10 cellular contexts compared by ENCODE assay signal in the genomic region with DNA sequence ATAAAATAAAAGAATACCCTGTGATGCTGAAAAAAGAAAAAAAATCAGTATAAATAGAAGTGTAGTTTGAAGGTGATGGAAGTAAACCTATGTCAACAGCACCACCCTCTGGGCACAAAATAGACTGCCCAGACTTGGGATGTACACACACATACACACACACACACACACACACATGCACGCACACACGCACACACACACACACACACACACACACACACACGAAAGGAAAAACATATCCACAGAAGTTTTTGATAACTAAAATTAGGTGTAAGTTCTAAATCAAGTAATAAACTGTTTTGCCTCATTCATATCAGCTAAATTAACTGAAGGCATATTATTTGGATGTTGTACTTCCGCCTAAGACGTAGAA. TPM values are rescaled to one million over a fixed set of nuclear protein-coding genes. Genes with fewer than 3 reads are reported as not detected.
A peak's percentile ranks its signal among the peaks of the same experiment; 100 is the strongest.
DNase-seq lines count a peak whose midpoint lies in the region; FAIRE-seq and TF ChIP-seq lines count a peak whose summit lies in the region.
"Had no signal": no experiment of that assay in that cellular context is flagged by ENCODE, and none has a peak within 500 bp of the region (broad histone marks: within the 10 kb centered on the region; RNA-seq: fewer than 3 reads in every experiment).

No MANE protein-coding gene starts in this region.

- no peaks in the 10 kb centered on the region for H3K27me3 ChIP-seq in astrocyte (ENCODE audit: insufficient read depth, low read length)
- H3K27me3 ChIP-seq: BLaER1 treated with 17β-estradiol and CSF1 and Interleukin-3, amounts not matched to agents 10 nM and 100 nM had no signal

- H3K36me3 ChIP-seq in HEK293 (ENCODE audit: control insufficient read depth in 2 of 2, insufficient read depth in 1 of 2, low read length in 2 of 2), result no peaks in the 10 kb centered on the region
- H3K36me3 ChIP-seq in astrocyte (ENCODE audit: insufficient read depth, low read length), result no peaks in the 10 kb centered on the region

- no peak for FAIRE-seq in astrocyte (lab: Jason Lieb, UNC)

- H3K4me1 ChIP-seq in HEK293 (ENCODE audit: control insufficient read depth, insufficient read depth, low read length) (no peaks in the 10 kb centered on the region), astrocyte (ENCODE audit: insufficient read depth, low read length) (no peaks in the 10 kb centered on the region)
- H3K4me1 ChIP-seq: BLaER1 treated with 17β-estradiol and CSF1 and Interleukin-3, amounts not matched to agents 10 nM and 100 nM had no signal

- POLR2A ChIA-PET in HEK293 (lab: Yijun Ruan, JAX), result no interaction called here

- TF ChIP-seq CTCF in HEK293 (tag by site-specific recombination; IDR thresholded peaks at IDR 0.05), result peak; percentile 59; the same call in 1 of the 2 replicates
- TF ChIP-seq CTCF in astrocyte (IDR thresholded peaks at IDR 0.05; ENCODE audit: insufficient read depth, low read depth, low read length), result peak; percentile 51

- no peaks in the 10 kb centered on the region for H4K20me1 ChIP-seq in astrocyte (ENCODE audit: insufficient read depth, low read length)
- H4K20me1 ChIP-seq: BLaER1 treated with 17β-estradiol and CSF1 and Interleukin-3, amounts not matched to agents 10 nM and 100 nM had no signal

- CTCF ChIA-PET in HEK293 (lab: Yijun Ruan, JAX), result interaction anchor here (0.6 to 1.9 kb wide), 18 partner anchors 10 to 763 kb away, joined by 3 to 14 read pairs (median 4); no protein-coding TSS in a partner anchor

- H3K9me3 ChIP-seq in HEK293 (ENCODE audit: control insufficient read depth, insufficient read depth, low read depth, low read length), result no peaks in the 10 kb centered on the region
- H3K9me3 ChIP-seq in astrocyte (ENCODE audit: insufficient read depth, low read depth, low read length), result no peaks in the 10 kb centered on the region
- H3K9me3 ChIP-seq: BLaER1 treated with 17β-estradiol and CSF1 and Interleukin-3, amounts not matched to agents 10 nM and 100 nM had no signal

- peak; percentile 0 for DNase-seq in NCI-H2171 treated with DMSO at 0.1 percent for 48 hours (lab: John Stamatoyannopoulos, UW)
- DNase-seq in NCI-H2171 (lab: John Stamatoyannopoulos, UW), result no peak
- peak; percentile 15 to 50 for DNase-seq in NCI-H446 (lab: John Stamatoyannopoulos, UW)
- peak; percentile 62 for DNase-seq in astrocyte (ENCODE audit: low read depth)
- peak; percentile 84 for DNase-seq in iris pigment epithelial cell (ENCODE audit: low read depth)
- peak; percentile 70 for DNase-seq in stromal cell of bone marrow (ENCODE audit: low read depth)
- no peak for DNase-seq in HuH-7 (ENCODE audit: low spot score)
- DNase-seq: activated T-cell treated with anti-CD3 and anti-CD28 coated beads, Interleukin-2, amount 50 U/mL, for 4 hours had no signal

- no peak overlapping the region for H3K27ac Mint-ChIP-seq in astrocyte (ENCODE audit: unreplicated experiment)

- H3K79me2 ChIP-seq in astrocyte (ENCODE audit: insufficient read depth, low read length), result no peaks in the 10 kb centered on the region

- H3K36me3 Mint-ChIP-seq in astrocyte (ENCODE audit: low read depth, unreplicated experiment), result peaks cover 3% of the 10 kb centered on the region

- no peak overlapping the region for H3K4me2 ChIP-seq in astrocyte (ENCODE audit: low read length)
- H3K4me2 ChIP-seq: BLaER1 treated with 17β-estradiol and CSF1 and Interleukin-3, amounts not matched to agents 10 nM and 100 nM had no signal

- H3K4me3 ChIP-seq in HEK293 (ENCODE audit: low read depth, low read length) (no peak overlapping the region), astrocyte (ENCODE audit: insufficient read depth, low read depth, low read length) (no peak overlapping the region)
- H3K4me3 ChIP-seq: BLaER1 treated with 17β-estradiol and CSF1 and Interleukin-3, amounts not matched to agents 10 nM and 100 nM had no signal

- no peak overlapping the region for H3K9ac ChIP-seq in astrocyte (ENCODE audit: low read length)
- H3K9ac ChIP-seq: BLaER1 treated with 17β-estradiol and CSF1 and Interleukin-3, amounts not matched to agents 10 nM and 100 nM had no signal

- H3K4me1 Mint-ChIP-seq in astrocyte (ENCODE audit: low read depth, unreplicated experiment), result peaks cover 2% of the 10 kb centered on the region

- no peaks in the 10 kb centered on the region for H3K27me3 Mint-ChIP-seq in astrocyte (ENCODE audit: low read depth, unreplicated experiment)

- H2AFZ ChIP-seq in astrocyte (ENCODE audit: low read depth, low read length), result no peak overlapping the region

- H3K4me3 Mint-ChIP-seq in astrocyte (ENCODE audit: unreplicated experiment), result no peak overlapping the region
- H3K4me3 Mint-ChIP-seq: activated T-cell treated with anti-CD3 and anti-CD28 coated beads, Interleukin-2, amount 50 U/mL, for 4 hours had no signal

- H3K27ac ChIP-seq in HEK293 (ENCODE audit: extremely low read depth, low read depth, low read length) (no peak overlapping the region), astrocyte (ENCODE audit: low read depth, low read length) (no peak overlapping the region)
- H3K27ac ChIP-seq: BLaER1 treated with 17β-estradiol and CSF1 and Interleukin-3, amounts not matched to agents 10 nM and 100 nM had no signal

- H3K9me3 Mint-ChIP-seq in astrocyte (ENCODE audit: unreplicated experiment), result peaks cover 3% of the 10 kb centered on the region
- H3K9me3 Mint-ChIP-seq: activated T-cell treated with anti-CD3 and anti-CD28 coated beads, Interleukin-2, amount 50 U/mL, for 4 hours had no signal

TF ChIP-seq in HEK293, 187 proteins besides CTCF, POLR2A, EP300 and RAD21:
- no peak for TF ChIP-seq ZNF10 (tag by site-specific recombination; IDR thresholded peaks at IDR 0.05)
- TF ChIP-seq ZNF19 (tag by site-specific recombination; IDR thresholded peaks at IDR 0.05; ENCODE audit: low read depth), result no peak
- no peak for TF ChIP-seq ZNF404 (tag by site-specific recombination; IDR thresholded peaks at IDR 0.05)
- peak; percentile 91 for TF ChIP-seq ZNF654 (tag by site-specific recombination; IDR thresholded peaks at IDR 0.05; ENCODE audit: low read depth)
- TF ChIP-seq ZNF530 (tag by site-specific recombination; IDR thresholded peaks at IDR 0.05; ENCODE audit: low read depth), result no peak
- peak; percentile 98 for TF ChIP-seq ZSCAN4 (tag by site-specific recombination; IDR thresholded peaks at IDR 0.05)
- TF ChIP-seq ZNF2 (tag by site-specific recombination; IDR thresholded peaks at IDR 0.05), result peak; percentile 80
- no peak for TF ChIP-seq GLIS1 (tag by site-specific recombination; IDR thresholded peaks at IDR 0.05)

RNA-seq across cellular contexts. Expression of gene ANXA5, which starts 40.5 kb away (rescaled TPM):
- 682 and 793 TPM in 2 replicates for total RNA-seq in astrocyte

Comparison
In these comparisons a context has a peak if more than half of its experiments do, and no peak if none do; other contexts are left out.
1. DNase-seq: peak in NCI-H2171 treated with DMSO at 0.1 percent for 48 hours (single experiment), NCI-H446 (2 of 2), astrocyte (single experiment), iris pigment epithelial cell (single experiment) and stromal cell of bone marrow (single experiment); none in NCI-H2171 (single experiment) and HuH-7 (single experiment).